15 cellular contexts compared by ENCODE assay signal in the genomic region with DNA sequence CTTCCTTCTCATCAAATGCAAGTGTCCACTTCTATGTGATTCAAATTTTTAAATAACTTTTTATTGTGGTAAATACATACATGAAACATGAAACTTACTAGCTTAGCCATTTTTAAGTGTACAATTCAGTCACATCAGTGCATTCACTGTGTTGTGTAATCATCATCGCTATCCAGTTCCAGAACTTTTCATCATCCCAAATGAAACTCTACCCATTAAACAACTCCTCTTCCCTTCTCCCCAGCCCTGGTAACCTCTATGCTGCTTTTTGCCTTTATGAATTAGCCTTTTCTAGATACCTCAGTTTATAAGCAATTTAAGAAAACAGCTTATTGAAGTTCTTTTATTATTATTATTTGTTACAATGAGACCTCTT. TPM values are rescaled to one million over a fixed set of nuclear protein-coding genes. Genes with fewer than 3 reads are reported as not detected.
DNase-seq lines count a peak whose midpoint lies in the region; ATAC-seq and TF ChIP-seq lines count a peak whose summit lies in the region.
"Had no signal": no experiment of that assay in that cellular context is flagged by ENCODE, and none has a peak within 500 bp of the region (broad histone marks: within the 10 kb centered on the region; RNA-seq: fewer than 3 reads in every experiment).

No MANE protein-coding gene starts in this region.

- H2AFZ ChIP-seq in GM23248: no peak overlapping the region
- H2AFZ ChIP-seq: GM23338 had no signal

- H3K9me3 ChIP-seq in GM23248 (ENCODE audit: low read depth) (no peaks in the 10 kb centered on the region), adipocyte (ENCODE audit: control insufficient read depth, low read length) (no peaks in the 10 kb centered on the region), gastrocnemius medialis (no peaks in the 10 kb centered on the region)
- H3K9me3 ChIP-seq: BLaER1 treated with 17β-estradiol and CSF1 and Interleukin-3, amounts not matched to agents 10 nM and 100 nM had no signal

- no peak for TF ChIP-seq POLR2A in gastrocnemius medialis (IDR thresholded peaks at IDR 0.05)

- TF ChIP-seq CTCF in fibroblast of the aortic adventitia (IDR thresholded peaks at IDR 0.05; ENCODE audit: insufficient read depth, low read length): no peak
- TF ChIP-seq CTCF in gastrocnemius medialis (IDR thresholded peaks at IDR 0.05 in 4 of 5, conservative IDR thresholded peaks at IDR 0.05 in 1 of 5): no peak

- no peaks in the 10 kb centered on the region for H3K79me2 ChIP-seq in GM23248 (ENCODE audit: insufficient read depth)

- intact Hi-C loops in gastrocnemius medialis (cut with DNase I; ENCODE audit: low total_unique reads): no loop called here

- peak; percentile 32 for DNase-seq in GM23248
- DNase-seq in adipocyte (ENCODE audit: low read depth): peak; percentile 68
- peak; percentile 53 for DNase-seq in fibroblast of the aortic adventitia (ENCODE audit: low read depth)
- no peak for DNase-seq in gastrocnemius medialis
- DNase-seq in SW480 (ENCODE audit: low spot score): no peak
- no peak for DNase-seq in MV-4-11 (lab: John Stamatoyannopoulos, UW)
- DNase-seq in NCI-H1417 treated with DMSO at 0.1 percent for 48 hours (lab: John Stamatoyannopoulos, UW): no peak
- DNase-seq: ACHN; CD4-positive, CD25-positive, alpha-beta regulatory T cell; DMS53; GF-D8; H7 had no signal

- H3K4me1 ChIP-seq in GM23248 (ENCODE audit: insufficient read depth) (no peaks in the 10 kb centered on the region), adipocyte (ENCODE audit: control insufficient read depth, insufficient read depth, low read length) (peaks cover 10% of the 10 kb centered on the region), gastrocnemius medialis (peaks cover 11 to 25% of the 10 kb centered on the region in 2 donors)
- H3K4me1 ChIP-seq: BLaER1 treated with 17β-estradiol and CSF1 and Interleukin-3, amounts not matched to agents 10 nM and 100 nM had no signal

- no peaks in the 10 kb centered on the region for H3F3A ChIP-seq in GM23248 (ENCODE audit: insufficient read depth)

- H4K20me1 ChIP-seq in GM23248 (ENCODE audit: insufficient read depth): no peaks in the 10 kb centered on the region
- H4K20me1 ChIP-seq: BLaER1 treated with 17β-estradiol and CSF1 and Interleukin-3, amounts not matched to agents 10 nM and 100 nM had no signal

- WGBS in GM23248 (ENCODE audit: low coverage in 1 of 2, low lambda C conversion rate in 2 of 2, missing lambda C conversion rate in 2 of 2), 2 experiments: 56 to 76% methylated on average over 1 of the region's 1 CpG

- H3K27ac ChIP-seq in GM23248 (no peak overlapping the region), gastrocnemius medialis (peak overlapping the region in 3 of 4 donors; percentile 72 to 76 (median 72))
- H3K27ac ChIP-seq: BLaER1 treated with 17β-estradiol and CSF1 and Interleukin-3, amounts not matched to agents 10 nM and 100 nM had no signal

- H3K4me2 ChIP-seq in GM23248 (ENCODE audit: unreplicated experiment): no peak overlapping the region
- H3K4me2 ChIP-seq: BLaER1 treated with 17β-estradiol and CSF1 and Interleukin-3, amounts not matched to agents 10 nM and 100 nM; GM23338 had no signal

- no peaks in the 10 kb centered on the region for H3K9me2 ChIP-seq in GM23248 (ENCODE audit: insufficient read depth)

- in situ Hi-C loops in GM23248 (cut with MboI) (no loop called here), gastrocnemius medialis (cut with MboI; ENCODE audit: low sequenced_read_pairs in 4 of 4) (no loop called here)

- no peak overlapping the region for H3K9ac ChIP-seq in GM23248
- no peak overlapping the region for H3K9ac ChIP-seq in adipocyte (ENCODE audit: low read length)
- H3K9ac ChIP-seq: BLaER1 treated with 17β-estradiol and CSF1 and Interleukin-3, amounts not matched to agents 10 nM and 100 nM had no signal

- no peaks in the 10 kb centered on the region for H3K36me3 ChIP-seq in GM23248 (ENCODE audit: low read depth)
- H3K36me3 ChIP-seq in adipocyte (ENCODE audit: control insufficient read depth, insufficient read depth, low read length, severe bottlenecking): no peaks in the 10 kb centered on the region
- no peaks in the 10 kb centered on the region for H3K36me3 ChIP-seq in gastrocnemius medialis
- H3K36me3 ChIP-seq: BLaER1 treated with 17β-estradiol and CSF1 and Interleukin-3, amounts not matched to agents 10 nM and 100 nM had no signal

- H3K4me3 ChIP-seq in GM23248: no peak overlapping the region
- no peak overlapping the region for H3K4me3 ChIP-seq in adipocyte (ENCODE audit: low read length)
- H3K4me3 ChIP-seq in fibroblast of the aortic adventitia (ENCODE audit: low read depth, low read length): no peak overlapping the region
- H3K4me3 ChIP-seq in gastrocnemius medialis: no peak overlapping the region
- H3K4me3 ChIP-seq: BLaER1 treated with 17β-estradiol and CSF1 and Interleukin-3, amounts not matched to agents 10 nM and 100 nM; GM23338 had no signal

- H3K27me3 ChIP-seq in GM23248 (replicated peaks; ENCODE audit: insufficient read depth): 0 out of 2 replicates have a peak, but pooled peaks cover 6% of the 10 kb centered on the region
- H3K27me3 ChIP-seq in adipocyte (replicated peaks; ENCODE audit: control insufficient read depth, insufficient read depth, low read length): no peaks in the 10 kb centered on the region
- no peaks in the 10 kb centered on the region for H3K27me3 ChIP-seq in gastrocnemius medialis
- H3K27me3 ChIP-seq: BLaER1 treated with 17β-estradiol and CSF1 and Interleukin-3, amounts not matched to agents 10 nM and 100 nM had no signal

- ATAC-seq in gastrocnemius medialis (peak; percentile 90 to 91), GM21717 (IDR thresholded peaks at IDR 0.05; ENCODE audit: unreplicated experiment) (no peak)

RNA-seq across cellular contexts. Expression of a gene that starts 41.1 kb away (rescaled TPM):
- total RNA-seq in GM23248 (2014; rRNA removed; shearing (Covaris generic)): 1.0 TPM in 1 of 2 replicates, not detected in the other
- 0.15 TPM in 1 of 2 replicates, not detected in the other for polyA plus RNA-seq in GM23248 (2016; fragmentation: Nextera tagmentation; extraction: Ambion mirVana)
- total RNA-seq in fibroblast of the aortic adventitia (ENCODE audit: low replicate concordance) (3.4 and 10.9 TPM in 2 replicates), gastrocnemius medialis (10 to 100 TPM in 3 of 4 donors, under 1 TPM in 1; 0.71 to 93.0 (median 22.1) TPM)
- total RNA-seq: CD4-positive, CD25-positive, alpha-beta regulatory T cell had no signal
- polyA plus RNA-seq: CD4-positive, CD25-positive, alpha-beta regulatory T cell had no signal

Comparison
In these comparisons a context has a peak if more than half of its experiments do, and no peak if none do; other contexts are left out.
1. DNase-seq: peak in GM23248 (single experiment), adipocyte (single experiment) and fibroblast of the aortic adventitia (single experiment); none in gastrocnemius medialis (0 of 2), SW480 (single experiment), MV-4-11 (single experiment) and NCI-H1417 treated with DMSO at 0.1 percent for 48 hours (single experiment).